Comparison of ENCODE assay signal across 8 cellular contexts in the genomic region with DNA sequence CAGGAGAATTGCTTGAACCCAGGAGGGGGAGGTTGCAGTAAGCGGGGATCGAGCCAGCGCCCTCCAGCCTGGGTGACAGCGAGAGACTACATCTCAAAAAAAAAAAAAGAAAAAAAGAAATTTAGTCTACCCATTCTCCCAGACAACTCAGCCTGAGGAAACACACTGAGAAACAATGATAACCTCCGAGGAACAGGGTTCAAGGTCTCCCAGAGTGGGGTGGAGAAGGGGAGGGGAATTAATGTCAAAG. TPM values are rescaled to one million over a fixed set of nuclear protein-coding genes. Genes with fewer than 3 reads are reported as not detected.
DNase-seq lines count a peak whose midpoint lies in the region; ATAC-seq and TF ChIP-seq lines count a peak whose summit lies in the region.

No MANE protein-coding gene starts in this region.

- peak overlapping the region; percentile 77 for H3K4me3 ChIP-seq in DOHH2 (ENCODE audit: low read length)
- H3K4me3 ChIP-seq in SJCRH30, result peak overlapping the region; percentile 86
- H3K4me3 ChIP-seq in esophagus muscularis mucosa, result peak overlapping the region; percentile 84 to 100 (median 96)
- H3K4me3 ChIP-seq in trophoblast cell (ENCODE audit: low read depth, low read length), result no peak overlapping the region

- no peaks in the 10 kb centered on the region for H3K9me3 ChIP-seq in DOHH2 (ENCODE audit: control insufficient read depth, insufficient read depth, low read length)
- no peaks in the 10 kb centered on the region for H3K9me3 ChIP-seq in SJCRH30 (replicated peaks)
- H3K9me3 ChIP-seq in esophagus muscularis mucosa, result no peaks in the 10 kb centered on the region
- no peaks in the 10 kb centered on the region for H3K9me3 ChIP-seq in trophoblast cell (ENCODE audit: insufficient read depth, low read depth, low read length)

- H3K14ac ChIP-seq in trophoblast cell (ENCODE audit: low read length), result peak overlapping the region; percentile 11

- peak overlapping the region; percentile 82 for H4K12ac ChIP-seq in trophoblast cell (ENCODE audit: low read depth, low read length)

- peak overlapping the region; percentile 13 for H2BK120ac ChIP-seq in trophoblast cell (ENCODE audit: insufficient read depth, low read length, poor library complexity)

- H3K9ac ChIP-seq in trophoblast cell (ENCODE audit: low read length), result no peak overlapping the region

- H3K27me3 ChIP-seq in DOHH2 (ENCODE audit: control insufficient read depth, low read length) (no peaks in the 10 kb centered on the region), SJCRH30 (no peaks in the 10 kb centered on the region), esophagus muscularis mucosa (peaks cover 0 to 5% (median 2%) of the 10 kb centered on the region in 4 donors), trophoblast cell (ENCODE audit: insufficient read depth, low read length) (no peaks in the 10 kb centered on the region)

- peak overlapping the region; percentile 72 for H2AK5ac ChIP-seq in trophoblast cell (ENCODE audit: low read length)

- WGBS in esophagus muscularis mucosa, result 83% methylated on average over 5 of the region's 5 CpGs
- WGBS in trophoblast cell (ENCODE audit: extremely low coverage, insufficient coverage, insufficient read length), result no CpG with 5 or more reads among the region's 5 CpGs

- H3K4me1 ChIP-seq in DOHH2 (ENCODE audit: control insufficient read depth, low read length) (peaks cover 46% of the 10 kb centered on the region), SJCRH30 (peaks cover 5% of the 10 kb centered on the region; the same call in 1 of the 2 replicates), esophagus muscularis mucosa (peaks cover 14 to 34% (median 29%) of the 10 kb centered on the region in 4 donors), trophoblast cell (ENCODE audit: control insufficient read depth in 1 of 2, insufficient read depth in 2 of 2, low read length in 2 of 2) (peaks cover 12 to 13% of the 10 kb centered on the region in 2 experiments)

- H3K79me2 ChIP-seq in DOHH2 (ENCODE audit: control insufficient read depth, low read length), result peaks cover 36% of the 10 kb centered on the region
- peaks cover 31% of the 10 kb centered on the region for H3K79me2 ChIP-seq in trophoblast cell (ENCODE audit: control insufficient read depth, insufficient read depth, low read length, poor library complexity)

- intact Hi-C loops in esophagus muscularis mucosa (cut with DNase I), result no loop called here

- peaks cover 12% of the 10 kb centered on the region for H3F3A ChIP-seq in DOHH2 (ENCODE audit: control insufficient read depth, insufficient read depth)

- no peak for ATAC-seq in GM21526 (IDR thresholded peaks at IDR 0.05; ENCODE audit: low FRiP score, unreplicated experiment)
- ATAC-seq in activated CD4-positive, CD25-positive, alpha-beta regulatory T cell treated with anti-CD3 and anti-CD28 coated beads, Interleukin-2, amount 50 U/mL, for 24 hours, result no peak

- TF ChIP-seq CTCF in DOHH2 (IDR thresholded peaks at IDR 0.05; ENCODE audit: low read depth, low read length, poor library complexity, severe bottlenecking) (no peak), esophagus muscularis mucosa (IDR thresholded peaks at IDR 0.05) (no peak)

- peak overlapping the region; percentile 14 for H2AFZ ChIP-seq in trophoblast cell (ENCODE audit: insufficient read depth, low read length, poor library complexity)

- peaks cover 30% of the 10 kb centered on the region for H3K79me1 ChIP-seq in trophoblast cell (ENCODE audit: low read length)

- TF ChIP-seq POLR2A in esophagus muscularis mucosa (IDR thresholded peaks at IDR 0.05; ENCODE audit: low read depth), result no peak

- H3K18ac ChIP-seq in trophoblast cell (ENCODE audit: low read length), result peak overlapping the region; percentile 16

- DNase-seq in SJCRH30, result no peak
- DNase-seq in esophagus muscularis mucosa (ENCODE audit: extremely low spot score), result no peak
- no peak for DNase-seq in trophoblast cell
- DNase-seq in dermis blood vessel endothelial cell, result no peak
- no peak for DNase-seq in GM19238 (ENCODE audit: insufficient read length, low spot score)

- H3K9me2 ChIP-seq in DOHH2 (replicated peaks; ENCODE audit: control insufficient read depth, low read length), result no peaks in the 10 kb centered on the region

- peak overlapping the region; percentile 8 for H4K8ac ChIP-seq in trophoblast cell (ENCODE audit: low read depth, low read length)

- peak overlapping the region; percentile 7 for H3K4ac ChIP-seq in trophoblast cell (ENCODE audit: low read depth, low read length)

- H3K4me2 ChIP-seq in DOHH2 (ENCODE audit: low read length), result peak overlapping the region; percentile 98
- H3K4me2 ChIP-seq in trophoblast cell (ENCODE audit: low read length), result peak overlapping the region; percentile 71

- peak overlapping the region; percentile 49 for H2BK5ac ChIP-seq in trophoblast cell (ENCODE audit: low read depth, low read length, poor library complexity)

- peaks cover 6% of the 10 kb centered on the region for H4K20me1 ChIP-seq in DOHH2 (ENCODE audit: control insufficient read depth, insufficient read depth, low read depth, low read length)

- H4K91ac ChIP-seq in trophoblast cell (ENCODE audit: low read depth, low read length), result peak overlapping the region; percentile 22

- H2BK12ac ChIP-seq in trophoblast cell (ENCODE audit: low read length), result peak overlapping the region; percentile 79

- no peak for TF ChIP-seq EP300 in esophagus muscularis mucosa (IDR thresholded peaks at IDR 0.05)

- H3K36me3 ChIP-seq in DOHH2 (ENCODE audit: control insufficient read depth, low read length), result peaks cover 5% of the 10 kb centered on the region; the same call in 1 of the 2 replicates
- no peaks in the 10 kb centered on the region for H3K36me3 ChIP-seq in SJCRH30
- no peaks in the 10 kb centered on the region for H3K36me3 ChIP-seq in esophagus muscularis mucosa
- H3K36me3 ChIP-seq in trophoblast cell (ENCODE audit: control insufficient read depth in 1 of 2, insufficient read depth in 2 of 2, low read length in 2 of 2), result peaks cover 4 to 8% of the 10 kb centered on the region in 2 experiments

- H3K27ac ChIP-seq in DOHH2 (ENCODE audit: low read depth, low read length), result no peak overlapping the region
- peak overlapping the region; percentile 76 for H3K27ac ChIP-seq in SJCRH30
- peak overlapping the region; percentile 94 to 97 (median 96) for H3K27ac ChIP-seq in esophagus muscularis mucosa (replicated peaks in 1 of 4)
- peak overlapping the region; percentile 95 for H3K27ac ChIP-seq in trophoblast cell (ENCODE audit: low read depth, low read length)

- H3K23ac ChIP-seq in trophoblast cell (ENCODE audit: low read length), result no peak overlapping the region

RNA-seq across cellular contexts. Expression of a gene that starts 1.4 kb away (rescaled TPM):
- 43.8 and 48.8 TPM in 2 replicates for total RNA-seq in SJCRH30 (2014; rRNA removed; shearing (Covaris generic))
- 100 to 1,000 TPM; 172 to 321 (median 210) TPM for total RNA-seq in esophagus muscularis mucosa
- polyA plus RNA-seq in trophoblast cell (2013), result 229 and 249 TPM in 2 replicates
- 93.9 and 101 TPM in 2 replicates for total RNA-seq in dermis blood vessel endothelial cell

RNA-seq across cellular contexts. Expression of a gene that starts 7.7 kb away (rescaled TPM):
- 1.0 and 1.4 TPM in 2 replicates for total RNA-seq in SJCRH30 (2014; rRNA removed; shearing (Covaris generic))
- total RNA-seq in esophagus muscularis mucosa (1 to 10 TPM; 1.6 to 3.8 (median 3.0) TPM), dermis blood vessel endothelial cell (0.60 and 1.5 TPM in 2 replicates)
- polyA plus RNA-seq in trophoblast cell (2013), result 32.0 and 34.1 TPM in 2 replicates

RNA-seq across cellular contexts. Expression of a gene that starts 9.1 kb away (rescaled TPM):
- 29.3 and 30.9 TPM in 2 replicates for total RNA-seq in SJCRH30 (2014; rRNA removed; shearing (Covaris generic))
- 10 to 100 TPM in 3 of 4 donors, 1 to 10 TPM in 1; 7.0 to 23.6 (median 17.2) TPM for total RNA-seq in esophagus muscularis mucosa
- 68.7 and 72.2 TPM in 2 replicates for polyA plus RNA-seq in trophoblast cell (2013)
- total RNA-seq in dermis blood vessel endothelial cell, result 9.0 and 10.2 TPM in 2 replicates

RNA-seq across cellular contexts. Expression of a gene that starts 38.1 kb away (rescaled TPM):
- total RNA-seq in SJCRH30 (2014; rRNA removed; shearing (Covaris generic)), result 0.35 and 0.40 TPM in 2 replicates
- total RNA-seq in esophagus muscularis mucosa, result 10 to 100 TPM in 2 of 4 donors, 1 to 10 TPM in 2; 2.2 to 25.2 (median 6.9) TPM
- polyA plus RNA-seq in trophoblast cell (2013), result 37.2 and 40.1 TPM in 2 replicates
- total RNA-seq in dermis blood vessel endothelial cell, result 0.65 and 23.8 TPM in 2 replicates
